Comparison of ENCODE assay signal across 1 cellular context in the genomic region with DNA sequence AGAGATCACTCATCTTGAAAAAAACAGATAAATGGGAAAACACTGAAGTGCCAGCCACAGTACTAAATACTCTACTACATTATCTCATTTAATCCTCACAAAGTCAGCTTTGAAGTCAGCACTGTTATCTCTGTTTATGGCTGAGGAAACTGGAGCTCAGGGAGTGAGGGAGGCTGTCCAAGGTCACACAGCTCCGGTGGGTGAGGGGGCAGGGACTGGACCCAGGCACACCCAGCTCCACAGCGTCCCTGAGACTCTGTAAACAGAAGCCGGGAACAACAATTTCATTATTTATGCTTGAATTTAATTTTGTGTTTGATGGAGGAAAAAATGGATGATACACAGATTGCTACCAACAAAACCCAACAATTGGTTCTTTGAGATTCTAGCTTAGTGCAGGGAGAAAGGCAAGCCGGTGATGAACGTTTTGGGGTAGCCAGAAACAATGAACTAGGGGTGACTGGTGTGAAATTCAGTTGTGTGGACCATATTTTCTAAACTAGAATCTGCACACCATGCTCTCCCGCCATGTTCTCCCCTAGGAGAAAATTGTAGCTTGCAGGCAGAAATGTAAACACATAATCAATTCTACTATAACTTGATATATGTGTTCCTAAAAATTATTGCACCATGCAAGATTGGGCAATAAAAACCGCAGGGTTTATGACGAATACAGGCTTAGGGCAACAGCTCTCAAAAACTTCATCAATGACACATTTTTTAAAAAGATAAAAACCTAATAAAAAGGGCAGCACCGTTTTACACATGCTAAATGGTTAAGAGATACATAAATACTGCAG.
A peak's percentile ranks its signal among the peaks of the same experiment; 100 is the strongest.
TF ChIP-seq lines count a peak whose summit lies in the region.

A gene with protein sequence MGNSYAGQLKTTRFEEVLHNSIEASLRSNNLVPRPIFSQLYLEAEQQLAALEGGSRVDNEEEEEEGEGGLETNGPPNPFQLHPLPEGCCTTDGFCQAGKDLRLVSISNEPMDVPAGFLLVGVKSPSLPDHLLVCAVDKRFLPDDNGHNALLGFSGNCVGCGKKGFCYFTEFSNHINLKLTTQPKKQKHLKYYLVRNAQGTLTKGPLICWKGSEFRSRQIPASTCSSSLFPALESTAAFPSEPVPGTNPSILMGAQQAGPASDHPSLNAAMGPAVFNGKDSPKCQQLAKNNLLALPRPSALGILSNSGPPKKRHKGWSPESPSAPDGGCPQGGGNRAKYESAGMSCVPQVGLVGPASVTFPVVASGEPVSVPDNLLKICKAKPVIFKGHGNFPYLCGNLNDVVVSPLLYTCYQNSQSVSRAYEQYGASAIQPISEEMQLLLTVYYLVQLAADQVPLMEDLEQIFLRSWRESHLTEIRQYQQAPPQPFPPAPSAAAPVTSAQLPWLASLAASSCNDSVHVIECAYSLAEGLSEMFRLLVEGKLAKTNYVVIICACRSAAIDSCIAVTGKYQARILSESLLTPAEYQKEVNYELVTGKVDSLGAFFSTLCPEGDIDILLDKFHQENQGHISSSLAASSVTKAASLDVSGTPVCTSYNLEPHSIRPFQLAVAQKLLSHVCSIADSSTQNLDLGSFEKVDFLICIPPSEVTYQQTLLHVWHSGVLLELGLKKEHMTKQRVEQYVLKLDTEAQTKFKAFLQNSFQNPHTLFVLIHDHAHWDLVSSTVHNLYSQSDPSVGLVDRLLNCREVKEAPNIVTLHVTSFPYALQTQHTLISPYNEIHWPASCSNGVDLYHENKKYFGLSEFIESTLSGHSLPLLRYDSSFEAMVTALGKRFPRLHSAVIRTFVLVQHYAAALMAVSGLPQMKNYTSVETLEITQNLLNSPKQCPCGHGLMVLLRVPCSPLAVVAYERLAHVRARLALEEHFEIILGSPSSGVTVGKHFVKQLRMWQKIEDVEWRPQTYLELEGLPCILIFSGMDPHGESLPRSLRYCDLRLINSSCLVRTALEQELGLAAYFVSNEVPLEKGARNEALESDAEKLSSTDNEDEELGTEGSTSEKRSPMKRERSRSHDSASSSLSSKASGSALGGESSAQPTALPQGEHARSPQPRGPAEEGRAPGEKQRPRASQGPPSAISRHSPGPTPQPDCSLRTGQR (N-terminal part only) (plus strand): TSS at position 768 of the 800 bp plus-strand sequence. CDS start 22,570 bp downstream, outside the sequence.

TF ChIP-seq in HepG2, 621 proteins besides CTCF, POLR2A, EP300 and RAD21 (continued from another document):
- TF ChIP-seq, protein P1, sequence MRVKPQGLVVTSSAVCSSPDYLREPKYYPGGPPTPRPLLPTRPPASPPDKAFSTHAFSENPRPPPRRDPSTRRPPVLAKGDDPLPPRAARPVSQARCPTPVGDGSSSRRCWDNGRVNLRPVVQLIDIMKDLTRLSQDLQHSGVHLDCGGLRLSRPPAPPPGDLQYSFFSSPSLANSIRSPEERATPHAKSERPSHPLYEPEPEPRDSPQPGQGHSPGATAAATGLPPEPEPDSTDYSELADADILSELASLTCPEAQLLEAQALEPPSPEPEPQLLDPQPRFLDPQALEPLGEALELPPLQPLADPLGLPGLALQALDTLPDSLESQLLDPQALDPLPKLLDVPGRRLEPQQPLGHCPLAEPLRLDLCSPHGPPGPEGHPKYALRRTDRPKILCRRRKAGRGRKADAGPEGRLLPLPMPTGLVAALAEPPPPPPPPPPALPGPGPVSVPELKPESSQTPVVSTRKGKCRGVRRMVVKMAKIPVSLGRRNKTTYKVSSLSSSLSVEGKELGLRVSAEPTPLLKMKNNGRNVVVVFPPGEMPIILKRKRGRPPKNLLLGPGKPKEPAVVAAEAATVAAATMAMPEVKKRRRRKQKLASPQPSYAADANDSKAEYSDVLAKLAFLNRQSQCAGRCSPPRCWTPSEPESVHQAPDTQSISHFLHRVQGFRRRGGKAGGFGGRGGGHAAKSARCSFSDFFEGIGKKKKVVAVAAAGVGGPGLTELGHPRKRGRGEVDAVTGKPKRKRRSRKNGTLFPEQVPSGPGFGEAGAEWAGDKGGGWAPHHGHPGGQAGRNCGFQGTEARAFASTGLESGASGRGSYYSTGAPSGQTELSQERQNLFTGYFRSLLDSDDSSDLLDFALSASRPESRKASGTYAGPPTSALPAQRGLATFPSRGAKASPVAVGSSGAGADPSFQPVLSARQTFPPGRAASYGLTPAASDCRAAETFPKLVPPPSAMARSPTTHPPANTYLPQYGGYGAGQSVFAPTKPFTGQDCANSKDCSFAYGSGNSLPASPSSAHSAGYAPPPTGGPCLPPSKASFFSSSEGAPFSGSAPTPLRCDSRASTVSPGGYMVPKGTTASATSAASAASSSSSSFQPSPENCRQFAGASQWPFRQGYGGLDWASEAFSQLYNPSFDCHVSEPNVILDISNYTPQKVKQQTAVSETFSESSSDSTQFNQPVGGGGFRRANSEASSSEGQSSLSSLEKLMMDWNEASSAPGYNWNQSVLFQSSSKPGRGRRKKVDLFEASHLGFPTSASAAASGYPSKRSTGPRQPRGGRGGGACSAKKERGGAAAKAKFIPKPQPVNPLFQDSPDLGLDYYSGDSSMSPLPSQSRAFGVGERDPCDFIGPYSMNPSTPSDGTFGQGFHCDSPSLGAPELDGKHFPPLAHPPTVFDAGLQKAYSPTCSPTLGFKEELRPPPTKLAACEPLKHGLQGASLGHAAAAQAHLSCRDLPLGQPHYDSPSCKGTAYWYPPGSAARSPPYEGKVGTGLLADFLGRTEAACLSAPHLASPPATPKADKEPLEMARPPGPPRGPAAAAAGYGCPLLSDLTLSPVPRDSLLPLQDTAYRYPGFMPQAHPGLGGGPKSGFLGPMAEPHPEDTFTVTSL (CRISPR knock-in tag; IDR thresholded peaks at IDR 0.05; ENCODE audit: borderline replicate concordance) = peak; percentile 78; the same call in 1 of the 2 replicates
- TF ChIP-seq ZNF138 (CRISPR knock-in tag; IDR thresholded peaks at IDR 0.05; ENCODE audit: low read depth) (no peak), ETV5 (CRISPR knock-in tag; IDR thresholded peaks at IDR 0.05; ENCODE audit: borderline replicate concordance) (peak; percentile 81), PAF1 (CRISPR knock-in tag; IDR thresholded peaks at IDR 0.05) (no peak), RFXAP (CRISPR knock-in tag; IDR thresholded peaks at IDR 0.05; ENCODE audit: borderline replicate concordance) (peak; percentile 50; the same call in 1 of the 2 replicates), HDAC1 (CRISPR knock-in tag; IDR thresholded peaks at IDR 0.05) (peak; percentile 85), GFI1 (CRISPR knock-in tag; IDR thresholded peaks at IDR 0.05; ENCODE audit: borderline replicate concordance) (peak; percentile 65), TSC22D2 (CRISPR knock-in tag; IDR thresholded peaks at IDR 0.05; ENCODE audit: borderline replicate concordance) (no peak), STAG1 (CRISPR knock-in tag; IDR thresholded peaks at IDR 0.05) (peak; percentile 32; the same call in 1 of the 2 replicates), RBM39 (IDR thresholded peaks at IDR 0.05; ENCODE audit: low read depth, low read length, poor library complexity, severe bottlenecking) (no peak), ZNF556 (CRISPR knock-in tag; IDR thresholded peaks at IDR 0.05; ENCODE audit: borderline replicate concordance) (no peak), ZFAT (CRISPR knock-in tag; conservative IDR thresholded peaks at IDR 0.05) (no peak), RNF2 (conservative IDR thresholded peaks at IDR 0.05; ENCODE audit: low read depth) (no peak), ZNF468 (CRISPR knock-in tag; IDR thresholded peaks at IDR 0.05) (no peak), KAT2B (IDR thresholded peaks at IDR 0.05; ENCODE audit: borderline replicate concordance, low read depth, low read length) (no peak), GPN1 (CRISPR knock-in tag; IDR thresholded peaks at IDR 0.05; ENCODE audit: borderline replicate concordance) (no peak)
- TF ChIP-seq, protein P2, sequence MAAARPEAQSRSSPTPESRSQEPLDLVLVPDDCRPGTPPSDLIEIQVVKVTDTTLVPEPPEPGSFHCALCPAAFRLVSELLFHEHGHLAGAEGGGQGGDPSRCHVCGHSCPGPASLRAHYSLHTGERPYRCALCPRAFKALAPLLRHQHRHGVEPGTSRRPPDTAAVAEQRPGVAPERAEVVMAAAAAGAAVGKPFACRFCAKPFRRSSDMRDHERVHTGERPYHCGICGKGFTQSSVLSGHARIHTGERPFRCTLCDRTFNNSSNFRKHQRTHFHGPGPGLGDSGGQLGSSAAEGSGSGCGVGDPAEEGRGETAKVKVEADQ (CRISPR knock-in tag; IDR thresholded peaks at IDR 0.05; ENCODE audit: borderline replicate concordance) = no peak
- TF ChIP-seq, protein P3, sequence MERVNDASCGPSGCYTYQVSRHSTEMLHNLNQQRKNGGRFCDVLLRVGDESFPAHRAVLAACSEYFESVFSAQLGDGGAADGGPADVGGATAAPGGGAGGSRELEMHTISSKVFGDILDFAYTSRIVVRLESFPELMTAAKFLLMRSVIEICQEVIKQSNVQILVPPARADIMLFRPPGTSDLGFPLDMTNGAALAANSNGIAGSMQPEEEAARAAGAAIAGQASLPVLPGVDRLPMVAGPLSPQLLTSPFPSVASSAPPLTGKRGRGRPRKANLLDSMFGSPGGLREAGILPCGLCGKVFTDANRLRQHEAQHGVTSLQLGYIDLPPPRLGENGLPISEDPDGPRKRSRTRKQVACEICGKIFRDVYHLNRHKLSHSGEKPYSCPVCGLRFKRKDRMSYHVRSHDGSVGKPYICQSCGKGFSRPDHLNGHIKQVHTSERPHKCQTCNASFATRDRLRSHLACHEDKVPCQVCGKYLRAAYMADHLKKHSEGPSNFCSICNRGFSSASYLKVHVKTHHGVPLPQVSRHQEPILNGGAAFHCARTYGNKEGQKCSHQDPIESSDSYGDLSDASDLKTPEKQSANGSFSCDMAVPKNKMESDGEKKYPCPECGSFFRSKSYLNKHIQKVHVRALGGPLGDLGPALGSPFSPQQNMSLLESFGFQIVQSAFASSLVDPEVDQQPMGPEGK (CRISPR knock-in tag; IDR thresholded peaks at IDR 0.05) = peak; percentile 82
- TF ChIP-seq, protein P4, sequence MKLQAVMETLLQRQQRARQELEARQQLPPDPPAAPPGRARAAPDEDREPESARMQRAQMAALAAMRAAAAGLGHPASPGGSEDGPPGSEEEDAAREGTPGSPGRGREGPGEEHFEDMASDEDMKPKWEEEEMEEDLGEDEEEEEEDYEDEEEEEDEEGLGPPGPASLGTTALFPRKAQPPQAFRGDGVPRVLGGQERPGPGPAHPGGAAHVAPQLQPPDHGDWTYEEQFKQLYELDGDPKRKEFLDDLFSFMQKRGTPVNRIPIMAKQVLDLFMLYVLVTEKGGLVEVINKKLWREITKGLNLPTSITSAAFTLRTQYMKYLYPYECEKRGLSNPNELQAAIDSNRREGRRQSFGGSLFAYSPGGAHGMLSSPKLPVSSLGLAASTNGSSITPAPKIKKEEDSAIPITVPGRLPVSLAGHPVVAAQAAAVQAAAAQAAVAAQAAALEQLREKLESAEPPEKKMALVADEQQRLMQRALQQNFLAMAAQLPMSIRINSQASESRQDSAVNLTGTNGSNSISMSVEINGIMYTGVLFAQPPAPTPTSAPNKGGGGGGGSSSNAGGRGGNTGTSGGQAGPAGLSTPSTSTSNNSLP (IDR thresholded peaks at IDR 0.05; ENCODE audit: low read depth, low read length) = no peak; the same call in 1 of the 2 replicates
- TF ChIP-seq, protein P5, sequence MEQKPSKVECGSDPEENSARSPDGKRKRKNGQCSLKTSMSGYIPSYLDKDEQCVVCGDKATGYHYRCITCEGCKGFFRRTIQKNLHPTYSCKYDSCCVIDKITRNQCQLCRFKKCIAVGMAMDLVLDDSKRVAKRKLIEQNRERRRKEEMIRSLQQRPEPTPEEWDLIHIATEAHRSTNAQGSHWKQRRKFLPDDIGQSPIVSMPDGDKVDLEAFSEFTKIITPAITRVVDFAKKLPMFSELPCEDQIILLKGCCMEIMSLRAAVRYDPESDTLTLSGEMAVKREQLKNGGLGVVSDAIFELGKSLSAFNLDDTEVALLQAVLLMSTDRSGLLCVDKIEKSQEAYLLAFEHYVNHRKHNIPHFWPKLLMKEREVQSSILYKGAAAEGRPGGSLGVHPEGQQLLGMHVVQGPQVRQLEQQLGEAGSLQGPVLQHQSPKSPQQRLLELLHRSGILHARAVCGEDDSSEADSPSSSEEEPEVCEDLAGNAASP (CRISPR knock-in tag; IDR thresholded peaks at IDR 0.05; ENCODE audit: borderline replicate concordance) = peak; percentile 95
- TF ChIP-seq, protein P6, sequence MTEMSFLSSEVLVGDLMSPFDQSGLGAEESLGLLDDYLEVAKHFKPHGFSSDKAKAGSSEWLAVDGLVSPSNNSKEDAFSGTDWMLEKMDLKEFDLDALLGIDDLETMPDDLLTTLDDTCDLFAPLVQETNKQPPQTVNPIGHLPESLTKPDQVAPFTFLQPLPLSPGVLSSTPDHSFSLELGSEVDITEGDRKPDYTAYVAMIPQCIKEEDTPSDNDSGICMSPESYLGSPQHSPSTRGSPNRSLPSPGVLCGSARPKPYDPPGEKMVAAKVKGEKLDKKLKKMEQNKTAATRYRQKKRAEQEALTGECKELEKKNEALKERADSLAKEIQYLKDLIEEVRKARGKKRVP (CRISPR knock-in tag; IDR thresholded peaks at IDR 0.05) = peak in 1 of 2 experiments; percentile 61; a peak in 2 of 4 replicates
